Comparison of ENCODE assay signal across 20 cellular contexts in genomic region chr12:6223545-6223944, GRCh38. TPM values are rescaled to one million over a fixed set of nuclear protein-coding genes. Genes with fewer than 3 reads are reported as not detected.
DNase-seq lines count a peak whose midpoint lies in the region; FAIRE-seq and TF ChIP-seq lines count a peak whose summit lies in the region.
"Had no signal": no experiment of that assay in that cellular context is flagged by ENCODE, and none has a peak within 500 bp of the region (broad histone marks: within the 10 kb centered on the region; RNA-seq: fewer than 3 reads in every experiment).

No MANE protein-coding gene starts in this region.

- no peak for FAIRE-seq in GM19239 (lab: Jason Lieb, UNC)
- FAIRE-seq: small intestine had no signal

- H3K27ac ChIP-seq in mammary epithelial cell (ENCODE audit: insufficient read depth, low read depth, low read length) (peak overlapping the region; percentile 99), mesenchymal stem cell (ENCODE audit: low read length, poor library complexity, severe bottlenecking) (no peak overlapping the region), stomach smooth muscle (ENCODE audit: low read length) (peak overlapping the region; percentile 100)
- H3K27ac ChIP-seq: GM23248 had no signal

- no TSS peak for BruUV-seq in Caco-2 (replicated peaks; lab: Mats Ljungman, UMichigan)
- BruUV-seq in mammary epithelial cell (replicated peaks; lab: Mats Ljungman, UMichigan): no TSS peak

- H3K4me1 ChIP-seq in Caco-2: peaks cover 72% of the 10 kb centered on the region
- H3K4me1 ChIP-seq in mammary epithelial cell (ENCODE audit: insufficient read depth, low read length): peaks cover 82% of the 10 kb centered on the region
- H3K4me1 ChIP-seq in mesenchymal stem cell (ENCODE audit: control insufficient read depth, insufficient read depth, low read depth, low read length): peaks cover 21% of the 10 kb centered on the region
- H3K4me1 ChIP-seq in stomach smooth muscle (ENCODE audit: control insufficient read depth, insufficient read depth, low read length): peaks cover 93% of the 10 kb centered on the region

- H3K36me3 Mint-ChIP-seq in Caco-2 (ENCODE audit: insufficient read depth, unreplicated experiment): peaks cover 41% of the 10 kb centered on the region

- intact Hi-C loops in Caco-2 (cut with micrococcal nuclease; ENCODE audit: unreplicated experiment) (no loop called here), mammary epithelial cell (cut with micrococcal nuclease) (no loop called here)

- H3K4ac ChIP-seq in mesenchymal stem cell (ENCODE audit: low read depth in 1 of 2, low read length in 2 of 2): no peak overlapping the region

- in situ Hi-C loops in mammary epithelial cell (cut with MboI; ENCODE audit: low sequenced_read_pairs in 2 of 2): no loop called here

- no peak for TF ChIP-seq CTCF in Caco-2 (IDR thresholded peaks at IDR 0.05; ENCODE audit: insufficient read depth in 1 of 2, low read depth in 1 of 2, low read length in 1 of 2, severe bottlenecking in 1 of 2, unreplicated experiment in 1 of 2)
- no peak for TF ChIP-seq CTCF in mammary epithelial cell (conservative IDR thresholded peaks at IDR 0.05 in 1 of 2, IDR thresholded peaks at IDR 0.05 in 1 of 2; ENCODE audit: extremely low read depth in 1 of 2, insufficient read depth in 1 of 2, low read depth in 1 of 2, low read length in 2 of 2)

- H3K4me2 ChIP-seq in mammary epithelial cell (ENCODE audit: insufficient read depth, low read depth, low read length) (no peak overlapping the region), mesenchymal stem cell (ENCODE audit: low read length, poor library complexity, severe bottlenecking) (no peak overlapping the region)

- H3K9me3 ChIP-seq in Caco-2 (no peaks in the 10 kb centered on the region), mammary epithelial cell (replicated peaks; ENCODE audit: insufficient read depth, low read length) (no peaks in the 10 kb centered on the region), mesenchymal stem cell (ENCODE audit: control insufficient read depth, low read length) (peaks cover 4% of the 10 kb centered on the region), stomach smooth muscle (ENCODE audit: control insufficient read depth in 2 of 2, low read length in 2 of 2) (no peaks in the 10 kb centered on the region)

- no peak overlapping the region for H3K18ac ChIP-seq in mesenchymal stem cell (ENCODE audit: low read depth in 1 of 2, low read length in 2 of 2)

- CTCF ChIA-PET in Caco-2 (lab: Charles Lee) (interaction anchor here (0.6 to 1.0 kb wide), 2 partner anchors 30 to 37 kb away, joined by 3 to 4 read pairs; no protein-coding TSS in a partner anchor), mammary epithelial cell (lab: Charles Lee; ENCODE audit: low non-redundant PET) (no interaction called here)

- peak overlapping the region; percentile 73 for H3K27ac Mint-ChIP-seq in Caco-2 (ENCODE audit: unreplicated experiment)
- H3K27ac Mint-ChIP-seq: activated T-helper 1 cell treated with anti-CD3 and anti-CD28 coated beads, Interleukin-12 subunit alpha, Interleukin-12 subunit beta, Interleukin-2, Interleukin-4 antibody, amounts not matched to agents 30 ng/mL and 10 ng/mL and 1 ng/mL, durations not matched to agents 14 hours and 24 hours and 36 hours had no signal

- H3K9ac ChIP-seq in mammary epithelial cell (ENCODE audit: insufficient read depth, low read length): peak overlapping the region; percentile 48
- H3K9ac ChIP-seq in mesenchymal stem cell (ENCODE audit: low read length): no peak overlapping the region
- peak overlapping the region; percentile 13 to 83 for H3K9ac ChIP-seq in stomach smooth muscle (ENCODE audit: low read length in 2 of 2)
- H3K9ac ChIP-seq: GM23248 had no signal

- H2AK5ac ChIP-seq in mesenchymal stem cell (ENCODE audit: low read length, severe bottlenecking): peak overlapping the region; percentile 15

- H3K79me1 ChIP-seq in mesenchymal stem cell (replicated peaks; ENCODE audit: low read length, poor library complexity, severe bottlenecking): peaks cover 9% of the 10 kb centered on the region

- no peak overlapping the region for H3K4me3 ChIP-seq in Caco-2 (ENCODE audit: low read depth, low read length)
- no peak overlapping the region for H3K4me3 ChIP-seq in mammary epithelial cell (replicated peaks in 1 of 3; ENCODE audit: insufficient read depth in 1 of 3, low read depth in 2 of 3, low read length in 3 of 3)
- H3K4me3 ChIP-seq in mesenchymal stem cell (ENCODE audit: insufficient read depth in 1 of 2, low read depth in 1 of 2, low read length in 2 of 2): no peak overlapping the region
- no peak overlapping the region for H3K4me3 ChIP-seq in stomach smooth muscle (ENCODE audit: low read length in 2 of 2)
- H3K4me3 ChIP-seq: GM23248 had no signal

- H3K27me3 Mint-ChIP-seq in Caco-2 (ENCODE audit: insufficient read depth, unreplicated experiment): no peaks in the 10 kb centered on the region
- H3K27me3 Mint-ChIP-seq: memory B cell had no signal

- POLR2A ChIA-PET in Caco-2 (lab: Charles Lee): no interaction called here

- WGBS in mammary epithelial cell (ENCODE audit: low coverage, missing lambda C conversion rate): 100% methylated on average over 9 of the region's 10 CpGs
- 91% methylated on average over 10 of the region's 10 CpGs for WGBS in mesenchymal stem cell

- H2BK120ac ChIP-seq in mesenchymal stem cell (ENCODE audit: low read depth, low read length): no peak overlapping the region

- dilution Hi-C loops in mammary epithelial cell (cut with HindIII; ENCODE audit: low sequenced_read_pairs): no loop called here

- H2AFZ ChIP-seq in mammary epithelial cell (ENCODE audit: low read depth, low read length) (no peak overlapping the region), mesenchymal stem cell (ENCODE audit: low read depth, low read length) (no peak overlapping the region)
- H2AFZ ChIP-seq: GM23248 had no signal

- H3K27me3 ChIP-seq in Caco-2 (replicated peaks; ENCODE audit: control insufficient read depth, insufficient read depth, low read length): no peaks in the 10 kb centered on the region
- H3K27me3 ChIP-seq in mammary epithelial cell (ENCODE audit: insufficient read depth, low read length): no peaks in the 10 kb centered on the region
- H3K27me3 ChIP-seq in mesenchymal stem cell (ENCODE audit: control insufficient read depth in 1 of 2, insufficient read depth in 1 of 2, low read length in 2 of 2): no peaks in the 10 kb centered on the region
- no peaks in the 10 kb centered on the region for H3K27me3 ChIP-seq in stomach smooth muscle (ENCODE audit: control insufficient read depth in 1 of 2, insufficient read depth in 2 of 2, low read length in 2 of 2)

- H4K20me1 ChIP-seq in mammary epithelial cell (ENCODE audit: insufficient read depth, low read length): no peaks in the 10 kb centered on the region

- H3K4me1 Mint-ChIP-seq in Caco-2 (ENCODE audit: low read depth, unreplicated experiment): peaks cover 54% of the 10 kb centered on the region
- H3K4me1 Mint-ChIP-seq: central memory CD8-positive, alpha-beta T cell had no signal

- H3K14ac ChIP-seq in mesenchymal stem cell (ENCODE audit: low read length in 2 of 2): no peak overlapping the region

- H2BK15ac ChIP-seq in mesenchymal stem cell (ENCODE audit: low read depth, poor library complexity, severe bottlenecking): no peak overlapping the region

- no peak overlapping the region for H2BK5ac ChIP-seq in mesenchymal stem cell (ENCODE audit: low read depth, low read length, poor library complexity, severe bottlenecking)

- H4K91ac ChIP-seq in mesenchymal stem cell (ENCODE audit: low read length): no peak overlapping the region

- H4K8ac ChIP-seq in mesenchymal stem cell (ENCODE audit: low read length): no peak overlapping the region

- no peak overlapping the region for H3K23ac ChIP-seq in mesenchymal stem cell (ENCODE audit: low read length in 2 of 2)

- no peak overlapping the region for H2BK12ac ChIP-seq in mesenchymal stem cell (ENCODE audit: low read length in 2 of 2)

- H3K4me3 Mint-ChIP-seq in Caco-2 (ENCODE audit: unreplicated experiment): no peak overlapping the region
- H3K4me3 Mint-ChIP-seq: activated T-helper 1 cell treated with anti-CD3 and anti-CD28 coated beads, Interleukin-12 subunit alpha, Interleukin-12 subunit beta, Interleukin-2, Interleukin-4 antibody, amounts not matched to agents 30 ng/mL and 10 ng/mL and 1 ng/mL, durations not matched to agents 14 hours and 24 hours and 36 hours; central memory CD8-positive, alpha-beta T cell; endodermal cell had no signal

- no peaks in the 10 kb centered on the region for H3K9me3 Mint-ChIP-seq in Caco-2 (ENCODE audit: unreplicated experiment)
- H3K9me3 Mint-ChIP-seq: activated T-helper 1 cell treated with anti-CD3 and anti-CD28 coated beads, Interleukin-12 subunit alpha, Interleukin-12 subunit beta, Interleukin-2, Interleukin-4 antibody, amounts not matched to agents 30 ng/mL and 10 ng/mL and 1 ng/mL, durations not matched to agents 14 hours and 24 hours and 36 hours; central memory CD8-positive, alpha-beta T cell; endodermal cell; memory B cell had no signal

- DNase-seq in Caco-2 (no peak), mammary epithelial cell (no peak), mesenchymal stem cell (no peak), GM19239 (ENCODE audit: insufficient read length, low spot score) (no peak), NCI-H1417 treated with DMSO at 0.1 percent for 48 hours (lab: John Stamatoyannopoulos, UW) (no peak)
- DNase-seq in stimulated activated naive CD4-positive, alpha-beta T cell treated with Interleukin-2 at 50 U/mL for 16 hours (lab: John Stamatoyannopoulos, UW): no peak
- DNase-seq in activated effector memory CD4-positive, alpha-beta T cell treated with anti-CD3 and anti-CD28 coated beads, Interleukin-2, amount 50 U/mL, for 16 hours: no peak
- DNase-seq: activated CD4-positive, alpha-beta T cell treated with anti-CD3 and anti-CD28 coated beads, Interleukin-2, amount 50 U/mL, for 48 hours; EL; endodermal cell; foreskin fibroblast; GM23248; KG1; NCI-H1092 treated with DMSO at 0.1 percent for 48 hours; NCI-H69; small intestine had no signal

- H3K79me2 ChIP-seq in mammary epithelial cell (ENCODE audit: insufficient read depth, low read length): peaks cover 90% of the 10 kb centered on the region

- H3K36me3 ChIP-seq in Caco-2 (ENCODE audit: control insufficient read depth, insufficient read depth, low read length) (peaks cover 4% of the 10 kb centered on the region), mammary epithelial cell (ENCODE audit: insufficient read depth, low read length) (peaks cover 14% of the 10 kb centered on the region), mesenchymal stem cell (ENCODE audit: control insufficient read depth in 1 of 2, insufficient read depth in 2 of 2, low read depth in 1 of 2, low read length in 2 of 2) (peaks cover 10 to 22% of the 10 kb centered on the region in 2 experiments), stomach smooth muscle (ENCODE audit: control insufficient read depth in 2 of 2, insufficient read depth in 2 of 2, low read length in 2 of 2) (peaks cover 14 to 16% of the 10 kb centered on the region in 2 donors)

RNA-seq across cellular contexts. Expression of gene CD9, which starts 23.3 kb away (rescaled TPM):
- total RNA-seq in Caco-2 (2022) (170 and 179 TPM in 2 replicates), mammary epithelial cell (100 to 1,000 TPM; 351 to 470 TPM)
- 775 TPM for polyA plus RNA-seq in mammary epithelial cell
- polyA minus RNA-seq in mammary epithelial cell: 463 TPM
- polyA plus RNA-seq in mesenchymal stem cell (2013, experiment 1 of 2): 253 TPM
- 270 TPM for polyA plus RNA-seq in mesenchymal stem cell (2013, experiment 2 of 2)
